In the genomic region with DNA sequence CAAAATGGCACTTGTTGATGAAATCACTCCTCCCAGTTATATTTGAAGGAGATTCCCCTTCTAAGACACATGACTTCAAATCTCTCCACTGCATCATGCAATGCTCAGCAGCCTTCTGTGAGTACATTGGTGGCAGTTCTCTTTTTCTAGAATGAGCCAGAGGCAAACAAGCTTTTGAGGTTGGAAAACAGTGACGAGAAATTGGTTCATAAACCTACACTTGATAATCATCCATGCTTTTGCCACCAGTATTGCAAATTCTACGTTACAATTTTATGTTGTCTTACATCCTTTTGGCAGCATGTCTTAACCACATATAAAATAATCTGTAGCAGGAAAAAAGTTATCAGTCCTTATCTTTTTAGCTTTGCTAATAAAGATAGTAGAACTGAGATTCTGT, we compare ENCODE assay signal across 17 cellular contexts.
DNase-seq lines count a peak whose midpoint lies in the region; ATAC-seq and TF ChIP-seq lines count a peak whose summit lies in the region.
"Had no signal": no experiment of that assay in that cellular context is flagged by ENCODE, and none has a peak within 500 bp of the region (broad histone marks: within the 10 kb centered on the region; RNA-seq: fewer than 3 reads in every experiment).

No MANE protein-coding gene starts in this region.

- H3K27me3 Mint-ChIP-seq in nephron (ENCODE audit: low read depth) = no peaks in the 10 kb centered on the region
- H3K27me3 Mint-ChIP-seq in activated naive CD4-positive, alpha-beta T cell treated with anti-CD3 and anti-CD28 coated beads, Interleukin-2, amount 10 ng/mL, durations not matched to agents 7 days and 5 days = no peaks in the 10 kb centered on the region

- H3K9me3 Mint-ChIP-seq in nephron = peaks cover 4% of the 10 kb centered on the region
- H3K9me3 Mint-ChIP-seq in activated naive CD4-positive, alpha-beta T cell treated with anti-CD3 and anti-CD28 coated beads, Interleukin-2, amount 10 ng/mL, durations not matched to agents 7 days and 5 days = no peaks in the 10 kb centered on the region
- H3K9me3 Mint-ChIP-seq: naive B cell had no signal

- H3K4me3 ChIP-seq in SK-N-MC = no peak overlapping the region
- no peak overlapping the region for H3K4me3 ChIP-seq in fibroblast of villous mesenchyme (ENCODE audit: low read depth, low read length)
- H3K4me3 ChIP-seq in thoracic aorta = no peak overlapping the region
- no peak overlapping the region for H3K4me3 ChIP-seq in HAP-1
- H3K4me3 ChIP-seq: GM12878, stomach had no signal

- TF ChIP-seq CTCF in fibroblast of villous mesenchyme (IDR thresholded peaks at IDR 0.05; ENCODE audit: insufficient read depth, low read depth, low read length) (no peak), nephron (IDR thresholded peaks at IDR 0.05; ENCODE audit: unreplicated experiment in 3 of 3) (no peak), thoracic aorta (IDR thresholded peaks at IDR 0.05) (no peak)

- H3K9me3 ChIP-seq in SK-N-MC (ENCODE audit: low read depth, low read length) (no peaks in the 10 kb centered on the region; the same call in 1 of the 2 replicates), thoracic aorta (no peaks in the 10 kb centered on the region), HAP-1 (no peaks in the 10 kb centered on the region)
- H3K9me3 ChIP-seq: stomach had no signal

- DNase-seq in SK-N-MC (ENCODE audit: low read depth, low spot score) = no peak
- DNase-seq in fibroblast of villous mesenchyme (ENCODE audit: low read depth) = peak; percentile 79
- no peak for DNase-seq in thoracic aorta (ENCODE audit: low spot score)
- DNase-seq in kidney tubule cell (ENCODE audit: low spot score) = no peak
- DNase-seq in HAP-1 (ENCODE audit: low spot score in 2 of 2) = no peak
- no peak for DNase-seq in activated naive CD4-positive, alpha-beta T cell treated with anti-CD3 and anti-CD28 coated beads, Interleukin-2, amount 10 ng/mL, durations not matched to agents 7 days and 5 days
- DNase-seq: activated CD4-positive, alpha-beta T cell treated with anti-CD3 and anti-CD28 coated beads for 48 hours; activated naive CD4-positive, alpha-beta T cell treated with Interleukin-2 at 50 U/mL for 16 hours; COR-L47; naive B cell; NCI-H187; NCI-H446 treated with DMSO at 0.1 percent for 48 hours; SHP77 treated with DMSO at 0.1 percent for 48 hours; stomach had no signal

- in situ Hi-C loops in HAP-1 (cut with MboI; ENCODE audit: low sequenced_read_pairs) = no loop called here

- ATAC-seq in thoracic aorta (ENCODE audit: insufficient number of reproducible peaks, low FRiP score, low read depth) (no peak), HG03457 (IDR thresholded peaks at IDR 0.05; ENCODE audit: unreplicated experiment) (no peak)
- ATAC-seq: GM12878 had no signal

- H3K27ac ChIP-seq in SK-N-MC = peak overlapping the region; percentile 81
- peak overlapping the region; percentile 49 to 51 for H3K27ac ChIP-seq in thoracic aorta

- no peak overlapping the region for H3K4me3 Mint-ChIP-seq in nephron
- H3K4me3 Mint-ChIP-seq in activated naive CD4-positive, alpha-beta T cell treated with anti-CD3 and anti-CD28 coated beads, Interleukin-2, amount 10 ng/mL, durations not matched to agents 7 days and 5 days = no peak overlapping the region
- H3K4me3 Mint-ChIP-seq: naive B cell had no signal

- 0 out of 2 replicates have a peak, but pooled peaks cover 3% of the 10 kb centered on the region for H3K36me3 ChIP-seq in SK-N-MC (ENCODE audit: insufficient read depth, low read length)
- H3K36me3 ChIP-seq in thoracic aorta = no peaks in the 10 kb centered on the region
- H3K36me3 ChIP-seq in HAP-1 (replicated peaks) = no peaks in the 10 kb centered on the region
- H3K36me3 ChIP-seq: stomach had no signal

- peaks cover 8% of the 10 kb centered on the region for H3K36me3 Mint-ChIP-seq in nephron (ENCODE audit: low read depth)
- H3K36me3 Mint-ChIP-seq in activated naive CD4-positive, alpha-beta T cell treated with anti-CD3 and anti-CD28 coated beads, Interleukin-2, amount 10 ng/mL, durations not matched to agents 7 days and 5 days = no peaks in the 10 kb centered on the region
- H3K36me3 Mint-ChIP-seq: naive B cell had no signal

- no peaks in the 10 kb centered on the region for H3K27me3 ChIP-seq in thoracic aorta (replicated peaks; ENCODE audit: insufficient read depth)
- H3K27me3 ChIP-seq in HAP-1 (ENCODE audit: low read depth) = no peaks in the 10 kb centered on the region
- H3K27me3 ChIP-seq: stomach had no signal

- peaks cover 6 to 18% of the 10 kb centered on the region in 2 donors for H3K4me1 ChIP-seq in thoracic aorta (ENCODE audit: control insufficient read depth in 1 of 2, low read depth in 2 of 2)
- no peaks in the 10 kb centered on the region for H3K4me1 ChIP-seq in HAP-1

- H3K9ac ChIP-seq in SK-N-MC (ENCODE audit: insufficient read length) = no peak overlapping the region

- H3K27ac Mint-ChIP-seq in nephron = peak overlapping the region in 2 of 3 experiments; percentile 48 to 88
- no peak overlapping the region for H3K27ac Mint-ChIP-seq in activated naive CD4-positive, alpha-beta T cell treated with anti-CD3 and anti-CD28 coated beads, Interleukin-2, amount 10 ng/mL, durations not matched to agents 7 days and 5 days
- H3K27ac Mint-ChIP-seq: naive B cell had no signal

- CTCF ChIA-PET in activated naive CD4-positive, alpha-beta T cell treated with anti-CD3 and anti-CD28 coated beads, Interleukin-2, amount 10 ng/mL, durations not matched to agents 7 days and 5 days (lab: Charles Lee) = no interaction called here

- H3K4me1 Mint-ChIP-seq in nephron = peaks cover 14% of the 10 kb centered on the region
- H3K4me1 Mint-ChIP-seq in activated naive CD4-positive, alpha-beta T cell treated with anti-CD3 and anti-CD28 coated beads, Interleukin-2, amount 10 ng/mL, durations not matched to agents 7 days and 5 days = no peaks in the 10 kb centered on the region
- H3K4me1 Mint-ChIP-seq: naive B cell had no signal
